In genomic region chr16:66274335-66275110, GRCh38 we compare ENCODE assay signal across 1 cellular context.
TF ChIP-seq lines count a peak whose summit lies in the region.

No MANE protein-coding gene starts in this region.

TF ChIP-seq in GM23338, 12 proteins besides CTCF, POLR2A, EP300 and RAD21 (continued from another document):
- TF ChIP-seq ETS1 (IDR thresholded peaks at IDR 0.05) = no peak
- TF ChIP-seq STAT1 (IDR thresholded peaks at IDR 0.05; ENCODE audit: unreplicated experiment) = no peak
- TF ChIP-seq ZNF331 (CRISPR knock-in tag; IDR thresholded peaks at IDR 0.05; ENCODE audit: low read depth) = no peak
- no peak for TF ChIP-seq POLR2AphosphoS5 (IDR thresholded peaks at IDR 0.05; ENCODE audit: low read depth)
- TF ChIP-seq NANOG (IDR thresholded peaks at IDR 0.05; ENCODE audit: borderline replicate concordance) = no peak
- TF ChIP-seq ZNF462 (CRISPR knock-in tag; IDR thresholded peaks at IDR 0.05) = no peak
- TF ChIP-seq JUNB (IDR thresholded peaks at IDR 0.05; ENCODE audit: unreplicated experiment) = no peak
- TF ChIP-seq ZNF114 (CRISPR knock-in tag; IDR thresholded peaks at IDR 0.05) = no peak
- no peak for TF ChIP-seq CREB1 (CRISPR knock-in tag; IDR thresholded peaks at IDR 0.05; ENCODE audit: low read depth)
